10 cellular contexts compared by ENCODE assay signal in genomic region chr3:182967218-182968204, GRCh38. TPM values are rescaled to one million over a fixed set of nuclear protein-coding genes. Genes with fewer than 3 reads are reported as not detected.
A peak's percentile ranks its signal among the peaks of the same experiment; 100 is the strongest.
DNase-seq lines count a peak whose midpoint lies in the region; ATAC-seq and TF ChIP-seq lines count a peak whose summit lies in the region.
"Had no signal": no experiment of that assay in that cellular context is flagged by ENCODE, and none has a peak within 500 bp of the region (broad histone marks: within the 10 kb centered on the region; RNA-seq: fewer than 3 reads in every experiment).

No MANE protein-coding gene starts in this region.

- WGBS in IMR-90 (ENCODE audit: extremely low coverage in 2 of 2, insufficient read length in 1 of 2), 2 experiments: no CpG with 5 or more reads among the region's 6 CpGs

- TF ChIP-seq RAD21 in IMR-90 (IDR thresholded peaks at IDR 0.05; ENCODE audit: low read length): no peak

- no peak overlapping the region for H4K5ac ChIP-seq in IMR-90 (ENCODE audit: low read depth, low read length)

- no peak overlapping the region for H3K9ac ChIP-seq in IMR-90 (ENCODE audit: low read depth, low read length)

- H3K79me1 ChIP-seq in IMR-90 (ENCODE audit: low read depth in 1 of 2, low read length in 2 of 2): peaks cover 21 to 49% of the 10 kb centered on the region in 2 experiments

- H3K23ac ChIP-seq in IMR-90 (ENCODE audit: low read depth, low read length): 0 out of 2 replicates have a peak overlapping the region, but pooled peaks have one; percentile 29

- peaks cover 11% of the 10 kb centered on the region for H3K4me1 ChIP-seq in IMR-90 (ENCODE audit: control insufficient read depth, insufficient read depth, low read length)
- H3K4me1 ChIP-seq: ascending aorta had no signal

- H2AK9ac ChIP-seq in IMR-90 (replicated peaks; ENCODE audit: low read depth, low read length, poor library complexity): no peak overlapping the region

- no peak overlapping the region for H3K4me3 ChIP-seq in IMR-90 (ENCODE audit: insufficient read depth, low read depth, low read length)
- H3K4me3 ChIP-seq: ascending aorta had no signal

- TF ChIP-seq POLR2A in IMR-90 (IDR thresholded peaks at IDR 0.05; ENCODE audit: low read depth, low read length): no peak

- H3K14ac ChIP-seq in IMR-90 (replicated peaks; ENCODE audit: low read depth, low read length): no peak overlapping the region

- peaks cover 10% of the 10 kb centered on the region for H3K9me1 ChIP-seq in IMR-90 (ENCODE audit: insufficient read depth, low read length)

- CTCF ChIA-PET in IMR-90 (lab: Yijun Ruan, JAX): no interaction called here

- H2BK15ac ChIP-seq in IMR-90 (ENCODE audit: low read depth, low read length): no peak overlapping the region

- no peak overlapping the region for H3K4ac ChIP-seq in IMR-90 (ENCODE audit: low read depth, low read length)

- H2AFZ ChIP-seq in IMR-90 (replicated peaks; ENCODE audit: low read length, poor library complexity): no peak overlapping the region

- TF ChIP-seq CTCF in IMR-90 (conservative IDR thresholded peaks at IDR 0.05; ENCODE audit: low read depth, low read length): no peak

- H3K4me2 ChIP-seq in IMR-90 (ENCODE audit: low read depth, low read length): no peak overlapping the region

- H4K8ac ChIP-seq in IMR-90 (ENCODE audit: low read depth in 2 of 2, low read length in 2 of 2): no peak overlapping the region

- DNase-seq in IMR-90: no peak
- DNase-seq in germinal center (ENCODE audit: low spot score): peak; percentile 40
- DNase-seq in posterior vena cava (ENCODE audit: low spot score): no peak
- no peak for DNase-seq in nucleus accumbens (lab: John Stamatoyannopoulos, UW)
- DNase-seq in HK-2 (ENCODE audit: unreplicated experiment): no peak
- DNase-seq in C1 segment of cervical spinal cord (lab: John Stamatoyannopoulos, UW): no peak
- DNase-seq: stimulated activated CD4-positive, alpha-beta T cell treated with anti-CD3 and anti-CD28 coated beads, Interleukin-2, amount 100 ng/mL, for 24 hours had no signal

- intact Hi-C loops in IMR-90 (cut with micrococcal nuclease) (no loop called here), posterior vena cava (cut with DNase I) (loop anchor here in 1 of 2 donors (5.0 kb wide), 1 partner anchor 1920 kb away; no protein-coding TSS in a partner anchor)

- in situ Hi-C loops in IMR-90 (cut with MboI; ENCODE audit: low sequenced_read_pairs): no loop called here

- no TSS peak for BruUV-seq in IMR-90 (replicated peaks; lab: Mats Ljungman, UMichigan)

- POLR2A ChIA-PET in IMR-90 (lab: Charles Lee; ENCODE audit: unreplicated experiment): no interaction called here

- no peak overlapping the region for H2AK5ac ChIP-seq in IMR-90 (ENCODE audit: low read depth, low read length)

- dilution Hi-C loops in IMR-90 (cut with HindIII; ENCODE audit: low sequenced_read_pairs, unreplicated experiment): no loop called here

- no peak overlapping the region for H3K27ac ChIP-seq in IMR-90 (ENCODE audit: insufficient read depth, low read length)
- H3K27ac ChIP-seq: ascending aorta had no signal

- H2BK5ac ChIP-seq in IMR-90 (ENCODE audit: low read depth, low read length, poor library complexity, severe bottlenecking): no peak overlapping the region

- H3K27me3 ChIP-seq in IMR-90 (ENCODE audit: control insufficient read depth, insufficient read depth, low read length): no peaks in the 10 kb centered on the region
- H3K27me3 ChIP-seq: ascending aorta had no signal

- H3K56ac ChIP-seq in IMR-90 (ENCODE audit: extremely low read depth, insufficient read depth, low read length): no peak overlapping the region

- H3K9me3 ChIP-seq in IMR-90 (ENCODE audit: control insufficient read depth, insufficient read depth, low read length): no peaks in the 10 kb centered on the region
- H3K9me3 ChIP-seq: ascending aorta had no signal

- no peak overlapping the region for H3K18ac ChIP-seq in IMR-90 (ENCODE audit: low read depth, low read length)

- H3K36me3 ChIP-seq in IMR-90 (ENCODE audit: control insufficient read depth, insufficient read depth, low read length): peaks cover 2% of the 10 kb centered on the region; the same call in 1 of the 2 replicates

- ATAC-seq in GM18520 (IDR thresholded peaks at IDR 0.05; ENCODE audit: unreplicated experiment) (peak; percentile 59), GM21723 (IDR thresholded peaks at IDR 0.05; ENCODE audit: unreplicated experiment) (peak; percentile 45), IMR-90 (ENCODE audit: low read depth) (no peak)

- no peak overlapping the region for H2BK120ac ChIP-seq in IMR-90 (ENCODE audit: low read depth, low read length)

- H4K91ac ChIP-seq in IMR-90 (ENCODE audit: insufficient read depth, low read depth, low read length): no peak overlapping the region

- no peak overlapping the region for H2BK20ac ChIP-seq in IMR-90 (ENCODE audit: low read depth, low read length)

- peaks cover 6% of the 10 kb centered on the region for H4K20me1 ChIP-seq in IMR-90 (ENCODE audit: insufficient read depth, low read length)

TF ChIP-seq in IMR-90, 13 proteins besides CTCF, POLR2A, EP300 and RAD21:
- TF ChIP-seq RFX5 (IDR thresholded peaks at IDR 0.05; ENCODE audit: low read depth, low read length) (no peak), BHLHE40 (IDR thresholded peaks at IDR 0.05; ENCODE audit: low read depth, low read length) (no peak), MAFK (IDR thresholded peaks at IDR 0.05; ENCODE audit: low read depth, low read length) (no peak), USF2 (IDR thresholded peaks at IDR 0.05; ENCODE audit: low read depth, low read length) (no peak), CEBPB (IDR thresholded peaks at IDR 0.05; ENCODE audit: low read depth, low read length) (no peak), MXI1 (IDR thresholded peaks at IDR 0.05; ENCODE audit: borderline replicate concordance, low read depth, low read length) (no peak), NFE2L2 (IDR thresholded peaks at IDR 0.05; ENCODE audit: low read depth, low read length) (no peak), MAZ (IDR thresholded peaks at IDR 0.05; ENCODE audit: borderline replicate concordance, low read depth, low read length) (no peak), ELK1 (IDR thresholded peaks at IDR 0.05; ENCODE audit: borderline replicate concordance, low read depth, low read length) (no peak), SMC3 (IDR thresholded peaks at IDR 0.05; ENCODE audit: low read depth, low read length) (no peak), RCOR1 (IDR thresholded peaks at IDR 0.05; ENCODE audit: insufficient replicate concordance, low read length) (no peak), CHD1 (IDR thresholded peaks at IDR 0.05; ENCODE audit: low read depth, low read length) (no peak), FOS (IDR thresholded peaks at IDR 0.05; ENCODE audit: low read depth, low read length) (no peak)

RNA-seq across cellular contexts. Expression of gene DCUN1D1, which starts 12.8 kb away (rescaled TPM):
- total RNA-seq in IMR-90 (2012; rRNA removed) (17.7 and 48.9 TPM in 2 replicates), posterior vena cava (10 to 100 TPM; 46.3 to 52.3 TPM)
- polyA plus RNA-seq in IMR-90 (2012; rRNA removed): 10.5 and 12.5 TPM in 2 replicates
- polyA plus RNA-seq in IMR-90 (2012; cell fraction: cytosol; rRNA removed): 0.65 and 0.97 TPM in 2 replicates
- 0.39 and 6.1 TPM in 2 replicates for polyA plus RNA-seq in IMR-90 (2012; cell fraction: nucleus; rRNA removed; ENCODE audit: low replicate concordance)
